8 cellular contexts compared by ENCODE assay signal in the genomic region with DNA sequence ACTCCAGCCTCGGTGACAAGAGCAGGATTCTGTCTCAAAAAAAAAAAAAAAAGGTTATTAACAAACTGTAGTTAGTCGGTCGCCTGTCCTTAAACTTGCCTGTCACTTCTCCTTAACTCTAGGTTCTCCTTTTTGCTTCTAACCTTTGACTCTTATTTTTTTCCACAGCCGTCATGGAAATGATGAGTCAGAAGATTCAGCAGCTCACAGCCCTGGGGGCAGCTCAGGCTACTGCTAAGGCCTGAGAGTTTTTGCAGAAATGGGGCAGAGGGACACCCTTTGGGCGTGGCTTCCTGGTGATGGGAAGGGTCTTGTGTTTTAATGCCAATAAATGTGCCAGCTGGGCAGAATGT. TPM values are rescaled to one million over a fixed set of nuclear protein-coding genes. Genes with fewer than 3 reads are reported as not detected.
A peak's percentile ranks its signal among the peaks of the same experiment; 100 is the strongest.
DNase-seq lines count a peak whose midpoint lies in the region; ATAC-seq and TF ChIP-seq lines count a peak whose summit lies in the region.

No MANE protein-coding gene starts in this region.

- peaks cover 17% of the 10 kb centered on the region for H3K27me3 Mint-ChIP-seq in HFFc6 (ENCODE audit: insufficient read depth)
- no peaks in the 10 kb centered on the region for H3K27me3 Mint-ChIP-seq in central memory CD8-positive, alpha-beta T cell

- DNase-seq in HFFc6, result peak; percentile 92
- DNase-seq in central memory CD8-positive, alpha-beta T cell (ENCODE audit: low spot score in 2 of 2), result no peak
- peak; percentile 74 to 84 for DNase-seq in lung microvascular endothelial cell (ENCODE audit: low read depth in 2 of 2)
- DNase-seq in NCI-H526 (lab: John Stamatoyannopoulos, UW), result no peak
- no peak for DNase-seq in NCI-H2171 treated with DMSO at 0.1 percent for 48 hours (lab: John Stamatoyannopoulos, UW)

- H3K36me3 ChIP-seq in stomach smooth muscle (ENCODE audit: control insufficient read depth in 2 of 2, insufficient read depth in 2 of 2, low read length in 2 of 2), result peaks cover 20 to 22% of the 10 kb centered on the region in 2 donors

- no peak for TF ChIP-seq CTCF in HFFc6 (IDR thresholded peaks at IDR 0.05)

- H3K27me3 ChIP-seq in stomach smooth muscle (ENCODE audit: control insufficient read depth in 1 of 2, insufficient read depth in 2 of 2, low read length in 2 of 2), result no peaks in the 10 kb centered on the region

- H3K4me3 ChIP-seq in stomach smooth muscle (ENCODE audit: low read length in 2 of 2), result peak overlapping the region; percentile 94 to 95

- peaks cover 81% of the 10 kb centered on the region for H3K4me1 Mint-ChIP-seq in HFFc6 (ENCODE audit: low read depth)
- H3K4me1 Mint-ChIP-seq in central memory CD8-positive, alpha-beta T cell, result peaks cover 63% of the 10 kb centered on the region

- ATAC-seq in SK-N-SH treated with all-trans-retinoic acid at 6 μM for 48 hours, result peak; percentile 4; the same call in 1 of the 3 replicates
- ATAC-seq in central memory CD8-positive, alpha-beta T cell (replicated peaks; ENCODE audit: extremely low read depth, poor library complexity, severe bottlenecking), result no peak
- no peak for ATAC-seq in GM18867 (IDR thresholded peaks at IDR 0.05; ENCODE audit: unreplicated experiment)

- peaks cover 63% of the 10 kb centered on the region for H3K4me1 ChIP-seq in stomach smooth muscle (ENCODE audit: control insufficient read depth, insufficient read depth, low read length)

- no peak overlapping the region for H3K9ac ChIP-seq in stomach smooth muscle (ENCODE audit: low read length in 2 of 2)

- H3K9me3 Mint-ChIP-seq in HFFc6, result no peaks in the 10 kb centered on the region
- H3K9me3 Mint-ChIP-seq in central memory CD8-positive, alpha-beta T cell, result no peaks in the 10 kb centered on the region

- H3K9me3 ChIP-seq in stomach smooth muscle (ENCODE audit: control insufficient read depth in 2 of 2, low read length in 2 of 2), result no peaks in the 10 kb centered on the region

- H3K27ac ChIP-seq in stomach smooth muscle (ENCODE audit: low read length), result peak overlapping the region; percentile 55

- H3K4me3 Mint-ChIP-seq in HFFc6, result peak overlapping the region; percentile 91
- peak overlapping the region; percentile 93 for H3K4me3 Mint-ChIP-seq in central memory CD8-positive, alpha-beta T cell

- H3K27ac Mint-ChIP-seq in HFFc6, result peak overlapping the region; percentile 98
- H3K27ac Mint-ChIP-seq in central memory CD8-positive, alpha-beta T cell (ENCODE audit: low read depth), result peak overlapping the region; percentile 84

- H3K36me3 Mint-ChIP-seq in HFFc6 (ENCODE audit: low read depth), result peaks cover 65% of the 10 kb centered on the region
- peaks cover 32% of the 10 kb centered on the region for H3K36me3 Mint-ChIP-seq in central memory CD8-positive, alpha-beta T cell (ENCODE audit: insufficient read depth)

TF ChIP-seq in SK-N-SH treated with all-trans-retinoic acid at 6 μM for 48 hours, 23 proteins besides CTCF, POLR2A, EP300 and RAD21:
- TF ChIP-seq BACH2 (CRISPR knock-in tag; IDR thresholded peaks at IDR 0.05; ENCODE audit: borderline replicate concordance), result no peak
- TF ChIP-seq ZNF8 (CRISPR knock-in tag; IDR thresholded peaks at IDR 0.05), result no peak
- no peak for TF ChIP-seq ESRRG (CRISPR knock-in tag; IDR thresholded peaks at IDR 0.05)
- TF ChIP-seq ZFP3 (CRISPR knock-in tag; IDR thresholded peaks at IDR 0.05), result no peak
- no peak for TF ChIP-seq ZFP30 (CRISPR knock-in tag; IDR thresholded peaks at IDR 0.05)
- TF ChIP-seq ARNTL (CRISPR knock-in tag; IDR thresholded peaks at IDR 0.05; ENCODE audit: borderline replicate concordance, low read depth), result no peak
- no peak for TF ChIP-seq ZC3H10 (CRISPR knock-in tag; IDR thresholded peaks at IDR 0.05)
- no peak for TF ChIP-seq ISL1 (CRISPR knock-in tag; IDR thresholded peaks at IDR 0.05)
- TF ChIP-seq, protein P1, sequence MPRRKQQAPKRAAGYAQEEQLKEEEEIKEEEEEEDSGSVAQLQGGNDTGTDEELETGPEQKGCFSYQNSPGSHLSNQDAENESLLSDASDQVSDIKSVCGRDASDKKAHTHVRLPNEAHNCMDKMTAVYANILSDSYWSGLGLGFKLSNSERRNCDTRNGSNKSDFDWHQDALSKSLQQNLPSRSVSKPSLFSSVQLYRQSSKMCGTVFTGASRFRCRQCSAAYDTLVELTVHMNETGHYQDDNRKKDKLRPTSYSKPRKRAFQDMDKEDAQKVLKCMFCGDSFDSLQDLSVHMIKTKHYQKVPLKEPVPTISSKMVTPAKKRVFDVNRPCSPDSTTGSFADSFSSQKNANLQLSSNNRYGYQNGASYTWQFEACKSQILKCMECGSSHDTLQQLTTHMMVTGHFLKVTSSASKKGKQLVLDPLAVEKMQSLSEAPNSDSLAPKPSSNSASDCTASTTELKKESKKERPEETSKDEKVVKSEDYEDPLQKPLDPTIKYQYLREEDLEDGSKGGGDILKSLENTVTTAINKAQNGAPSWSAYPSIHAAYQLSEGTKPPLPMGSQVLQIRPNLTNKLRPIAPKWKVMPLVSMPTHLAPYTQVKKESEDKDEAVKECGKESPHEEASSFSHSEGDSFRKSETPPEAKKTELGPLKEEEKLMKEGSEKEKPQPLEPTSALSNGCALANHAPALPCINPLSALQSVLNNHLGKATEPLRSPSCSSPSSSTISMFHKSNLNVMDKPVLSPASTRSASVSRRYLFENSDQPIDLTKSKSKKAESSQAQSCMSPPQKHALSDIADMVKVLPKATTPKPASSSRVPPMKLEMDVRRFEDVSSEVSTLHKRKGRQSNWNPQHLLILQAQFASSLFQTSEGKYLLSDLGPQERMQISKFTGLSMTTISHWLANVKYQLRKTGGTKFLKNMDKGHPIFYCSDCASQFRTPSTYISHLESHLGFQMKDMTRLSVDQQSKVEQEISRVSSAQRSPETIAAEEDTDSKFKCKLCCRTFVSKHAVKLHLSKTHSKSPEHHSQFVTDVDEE (CRISPR knock-in tag; IDR thresholded peaks at IDR 0.05), result no peak
- TF ChIP-seq TOX (CRISPR knock-in tag; IDR thresholded peaks at IDR 0.05; ENCODE audit: borderline replicate concordance), result no peak
- no peak for TF ChIP-seq CSDC2 (CRISPR knock-in tag; IDR thresholded peaks at IDR 0.05)
- no peak for TF ChIP-seq TCF4 (CRISPR knock-in tag; IDR thresholded peaks at IDR 0.05; ENCODE audit: borderline replicate concordance)
- no peak for TF ChIP-seq ZNF565 (CRISPR knock-in tag; conservative IDR thresholded peaks at IDR 0.05; ENCODE audit: low read depth)
TF ChIP-seq in SK-N-SH treated with all-trans-retinoic acid at 6 μM for 48 hours: peak in this region for 0.

RNA-seq across cellular contexts. Expression of a gene that starts 0.4 kb away (rescaled TPM):
- total RNA-seq in HFFc6 (2021; fragmentation: NEBNext Ultra II Directional; extraction: Animal tissue kit (Norgen Biotek cat#: 25700)), result 10 to 100 TPM; 59.8 to 76.0 (median 68.3) TPM
- total RNA-seq in lung microvascular endothelial cell, result 31.6 and 35.9 TPM in 2 replicates

RNA-seq across cellular contexts. Expression of a gene that starts 3.7 kb away (rescaled TPM):
- 100 to 1,000 TPM; 502 to 568 (median 534) TPM for total RNA-seq in HFFc6 (2021; fragmentation: NEBNext Ultra II Directional; extraction: Animal tissue kit (Norgen Biotek cat#: 25700))
- total RNA-seq in lung microvascular endothelial cell, result 412 and 577 TPM in 2 replicates

RNA-seq across cellular contexts. Expression of a gene that starts 22.3 kb away (rescaled TPM):
- 10 to 100 TPM; 44.0 to 63.5 (median 54.0) TPM for total RNA-seq in HFFc6 (2021; fragmentation: NEBNext Ultra II Directional; extraction: Animal tissue kit (Norgen Biotek cat#: 25700))
- 23.8 and 24.6 TPM in 2 replicates for total RNA-seq in lung microvascular endothelial cell

RNA-seq across cellular contexts. Expression of a gene that starts 31.0 kb away (rescaled TPM):
- 10 to 100 TPM in 5 of 6 experiments, 1 to 10 TPM in 1; 7.0 to 16.1 (median 14.1) TPM for total RNA-seq in HFFc6 (2021; fragmentation: NEBNext Ultra II Directional; extraction: Animal tissue kit (Norgen Biotek cat#: 25700))
- total RNA-seq in lung microvascular endothelial cell, result 0.99 and 3.7 TPM in 2 replicates

RNA-seq across cellular contexts. Expression of a gene that starts 37.1 kb away (rescaled TPM):
- total RNA-seq in HFFc6 (2021; fragmentation: NEBNext Ultra II Directional; extraction: Animal tissue kit (Norgen Biotek cat#: 25700)), result not detected
- total RNA-seq in lung microvascular endothelial cell, result not detected in 2 replicates

Comparison
In these comparisons a context has a peak if more than half of its experiments do, and no peak if none do; other contexts are left out.
1. DNase-seq: peak in HFFc6 (single experiment) and lung microvascular endothelial cell (2 of 2); none in central memory CD8-positive, alpha-beta T cell (0 of 2), NCI-H526 (0 of 2) and NCI-H2171 treated with DMSO at 0.1 percent for 48 hours (single experiment).